10 cellular contexts compared by ENCODE assay signal in the genomic region with DNA sequence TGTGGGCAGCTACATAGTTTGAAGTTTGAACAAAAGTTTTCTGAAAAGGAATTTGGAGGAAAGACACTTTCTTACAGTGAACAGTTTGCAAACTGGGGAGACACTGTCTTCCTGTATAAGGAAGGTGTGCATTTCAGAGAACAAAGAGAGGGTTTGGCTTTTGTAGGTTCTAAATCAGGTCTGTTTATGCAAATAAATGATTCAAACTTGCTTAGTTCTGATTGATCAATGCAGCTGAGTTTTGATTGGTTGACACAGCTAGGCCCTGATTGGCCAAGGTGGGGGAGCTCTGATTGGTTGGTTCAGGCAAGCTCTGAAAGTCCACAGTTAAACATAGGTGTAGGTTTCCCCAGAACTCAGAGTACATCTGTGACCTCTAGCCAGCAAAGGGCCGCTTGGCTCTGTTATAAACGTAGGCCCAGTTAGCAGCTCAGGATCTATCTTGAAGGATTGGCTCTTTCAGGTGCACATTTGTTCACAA.
DNase-seq lines count a peak whose midpoint lies in the region; ATAC-seq, FAIRE-seq and TF ChIP-seq lines count a peak whose summit lies in the region.
"Had no signal": no experiment of that assay in that cellular context is flagged by ENCODE, and none has a peak within 500 bp of the region (broad histone marks: within the 10 kb centered on the region; RNA-seq: fewer than 3 reads in every experiment).

No MANE protein-coding gene starts in this region.

- H3K9me3 ChIP-seq in suprapubic skin: no peaks in the 10 kb centered on the region

- no peak for TF ChIP-seq POLR2A in suprapubic skin (IDR thresholded peaks at IDR 0.05)

- FAIRE-seq in GM19239 (lab: Jason Lieb, UNC): peak; percentile 99

- DNase-seq in GM10266 (ENCODE audit: extremely low spot score) (peak; percentile 60), GM19239 (ENCODE audit: insufficient read length, low spot score) (no peak), hypothalamus (lab: John Stamatoyannopoulos, UW) (no peak), NCI-H774 (lab: John Stamatoyannopoulos, UW) (no peak), activated gamma-delta T cell (lab: John Stamatoyannopoulos, UW) (no peak), suprapubic skin (ENCODE audit: low spot score in 2 of 2) (no peak)
- DNase-seq in activated T-cell treated with anti-CD3 and anti-CD28 coated beads, Interleukin-2, amount 50 U/mL, for 48 hours: peak; percentile 45 to 58
- DNase-seq: NCI-H2227 treated with DMSO at 0.1 percent for 48 hours, nucleus accumbens had no signal

- WGBS in suprapubic skin: 95% methylated on average over 2 of the region's 2 CpGs

- H3K27me3 ChIP-seq in suprapubic skin: no peaks in the 10 kb centered on the region

- ATAC-seq in HG03064 (IDR thresholded peaks at IDR 0.05; ENCODE audit: low read depth, unreplicated experiment): peak; percentile 28

- no peak for TF ChIP-seq CTCF in GM10266 (IDR thresholded peaks at IDR 0.05; ENCODE audit: control insufficient read depth, insufficient read depth, low read depth, missing control alignments)
- TF ChIP-seq CTCF in suprapubic skin (IDR thresholded peaks at IDR 0.05): no peak

- no peak for TF ChIP-seq EP300 in suprapubic skin (IDR thresholded peaks at IDR 0.05)

- H3K27ac ChIP-seq in suprapubic skin: no peak overlapping the region

- H3K4me1 ChIP-seq in suprapubic skin: peaks cover 22% of the 10 kb centered on the region

- no peak overlapping the region for H3K4me3 ChIP-seq in suprapubic skin

- H3K36me3 ChIP-seq in suprapubic skin: no peaks in the 10 kb centered on the region

Comparison
In these comparisons a context has a peak if more than half of its experiments do, and no peak if none do; other contexts are left out.
1. DNase-seq: peak in GM10266 (single experiment) and activated T-cell treated with anti-CD3 and anti-CD28 coated beads, Interleukin-2, amount 50 U/mL, for 48 hours (2 of 2); none in GM19239 (single experiment), hypothalamus (0 of 51), NCI-H774 (single experiment), activated gamma-delta T cell (single experiment) and suprapubic skin (0 of 2).